In the genomic region with DNA sequence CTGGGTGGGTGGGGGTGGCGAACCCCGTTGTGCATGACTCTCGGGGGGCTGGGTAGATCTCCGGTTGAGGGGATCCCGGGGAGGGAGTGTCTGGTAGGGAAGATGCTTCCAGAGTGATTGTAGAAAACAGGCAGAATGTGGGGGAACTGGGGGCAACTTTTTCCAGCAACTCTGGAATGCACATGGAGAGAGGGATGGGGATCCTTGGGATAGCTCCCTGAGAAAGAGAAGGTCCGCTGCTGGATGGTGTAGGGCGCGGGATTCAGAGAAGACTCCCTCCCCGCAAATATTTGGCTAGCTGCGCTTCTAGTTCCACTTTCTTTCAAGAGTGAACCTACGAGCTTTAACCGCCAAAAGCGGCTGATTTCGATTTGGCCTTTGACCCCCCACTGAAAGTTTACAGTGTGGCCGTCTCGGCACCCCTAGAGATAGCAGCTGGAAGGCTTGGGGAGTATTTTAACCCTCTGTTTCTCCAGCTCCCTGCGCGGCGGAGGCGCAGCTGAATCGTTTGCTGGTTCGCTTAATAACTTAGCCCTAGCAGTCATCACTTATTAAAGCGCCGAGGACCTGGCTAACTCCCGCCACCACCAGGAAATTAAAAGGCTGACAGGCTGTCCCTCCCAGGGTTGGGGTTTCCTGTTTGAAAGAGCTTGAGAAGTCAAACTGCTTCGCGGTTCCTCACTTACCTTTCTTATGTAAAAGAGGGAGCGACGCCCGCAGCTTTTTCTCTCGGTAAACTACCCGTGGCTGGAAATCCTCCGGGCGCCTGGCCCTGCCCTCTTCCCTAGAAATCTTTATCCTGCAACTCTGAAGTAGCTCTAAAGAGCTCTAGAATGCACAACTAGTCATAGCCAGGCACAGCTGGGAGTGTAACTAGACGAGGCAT, we compare ENCODE assay signal across 1 cellular context.
TF ChIP-seq lines count a peak whose summit lies in the region.

No MANE protein-coding gene starts in this region.

TF ChIP-seq in IMR-90, 13 proteins besides CTCF, POLR2A, EP300 and RAD21:
- TF ChIP-seq MXI1 (IDR thresholded peaks at IDR 0.05; ENCODE audit: borderline replicate concordance, low read depth, low read length) (no peak), SMC3 (IDR thresholded peaks at IDR 0.05; ENCODE audit: low read depth, low read length) (peak; percentile 77)
- TF ChIP-seq, protein P1, sequence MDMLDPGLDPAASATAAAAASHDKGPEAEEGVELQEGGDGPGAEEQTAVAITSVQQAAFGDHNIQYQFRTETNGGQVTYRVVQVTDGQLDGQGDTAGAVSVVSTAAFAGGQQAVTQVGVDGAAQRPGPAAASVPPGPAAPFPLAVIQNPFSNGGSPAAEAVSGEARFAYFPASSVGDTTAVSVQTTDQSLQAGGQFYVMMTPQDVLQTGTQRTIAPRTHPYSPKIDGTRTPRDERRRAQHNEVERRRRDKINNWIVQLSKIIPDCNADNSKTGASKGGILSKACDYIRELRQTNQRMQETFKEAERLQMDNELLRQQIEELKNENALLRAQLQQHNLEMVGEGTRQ (IDR thresholded peaks at IDR 0.05; ENCODE audit: low read depth, low read length) = no peak
